In the genomic region with DNA sequence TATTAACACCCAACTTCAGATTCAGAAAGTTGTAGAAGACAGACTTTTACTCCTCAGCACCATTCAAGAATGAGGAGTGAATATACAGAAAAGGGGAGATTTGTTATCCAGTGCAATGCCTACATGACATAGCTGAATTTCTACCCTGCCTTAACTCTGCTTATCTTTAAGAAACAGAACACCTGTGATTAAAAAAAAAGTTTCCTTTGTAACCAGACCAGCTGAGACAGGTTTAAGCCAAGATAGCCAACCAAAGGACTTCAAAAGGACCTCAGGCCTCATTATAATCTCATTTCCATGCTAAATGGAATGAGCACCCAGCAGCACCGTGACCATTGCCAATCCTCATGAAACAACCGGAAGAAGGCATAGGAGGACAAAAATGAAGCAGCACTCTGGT, we compare ENCODE assay signal across 40 cellular contexts.
"Had no signal": no experiment of that assay in that cellular context is flagged by ENCODE, and none has a peak within 500 bp of the region (broad histone marks: within the 10 kb centered on the region; RNA-seq: fewer than 3 reads in every experiment).

No MANE protein-coding gene starts in this region.

- H3K36me3 Mint-ChIP-seq: activated naive CD4-positive, alpha-beta T cell treated with anti-CD3 and anti-CD28 coated beads, Interleukin-2, amount 10 ng/mL, durations not matched to agents 7 days and 5 days; activated naive CD4-positive, alpha-beta T cell treated with anti-CD3 and anti-CD28 coated beads, Interleukin-2, amount 50 U/mL, for 24 hours; activated naive CD8-positive, alpha-beta T cell; activated naive CD8-positive, alpha-beta T cell treated with anti-CD3 and anti-CD28 coated beads for 36 hours; activated naive CD8-positive, alpha-beta T cell treated with anti-CD3 and anti-CD28 coated beads, Interleukin-2, amount 10 ng/mL, durations not matched to agents 7 days and 5 days; brain had no signal

- H3K9me3 ChIP-seq: adrenal gland, ascending aorta had no signal

- H3K4me3 ChIP-seq: adrenal gland, ascending aorta, breast epithelium, cardiac muscle cell had no signal

- H3K27me3 Mint-ChIP-seq: activated naive CD4-positive, alpha-beta T cell treated with anti-CD3 and anti-CD28 coated beads, Interleukin-2, amount 10 ng/mL, durations not matched to agents 7 days and 5 days; activated naive CD4-positive, alpha-beta T cell treated with anti-CD3 and anti-CD28 coated beads, Interleukin-2, amount 50 U/mL, for 24 hours; activated naive CD8-positive, alpha-beta T cell; activated naive CD8-positive, alpha-beta T cell treated with anti-CD3 and anti-CD28 coated beads for 36 hours; activated naive CD8-positive, alpha-beta T cell treated with anti-CD3 and anti-CD28 coated beads, Interleukin-2, amount 10 ng/mL, durations not matched to agents 7 days and 5 days; activated naive CD8-positive, alpha-beta T cell treated with anti-CD3 and anti-CD28 coated beads, Interleukin-2, amount 50 U/mL, for 24 hours; activated T-cell treated with anti-CD3 and anti-CD28 coated beads, Interleukin-2, amount 50 U/mL, for 24 hours; activated T-helper 17 cell treated with anti-CD3 and anti-CD28 coated beads, Interleukin-2, amount 50 U/mL, for 72 hours; central memory CD8-positive, alpha-beta T cell had no signal

- H3K4me1 Mint-ChIP-seq: activated naive CD4-positive, alpha-beta T cell treated with anti-CD3 and anti-CD28 coated beads, Interleukin-2, amount 10 ng/mL, durations not matched to agents 7 days and 5 days; activated naive CD4-positive, alpha-beta T cell treated with anti-CD3 and anti-CD28 coated beads, Interleukin-2, amount 50 U/mL, for 24 hours; activated naive CD8-positive, alpha-beta T cell treated with anti-CD3 and anti-CD28 coated beads for 36 hours; activated naive CD8-positive, alpha-beta T cell treated with anti-CD3 and anti-CD28 coated beads, Interleukin-2, amount 10 ng/mL, durations not matched to agents 7 days and 5 days; activated naive CD8-positive, alpha-beta T cell treated with anti-CD3 and anti-CD28 coated beads, Interleukin-2, amount 50 U/mL, for 24 hours; activated T-helper 17 cell treated with anti-CD3 and anti-CD28 coated beads, Interleukin-2, amount 50 U/mL, for 72 hours; brain; central memory CD8-positive, alpha-beta T cell had no signal

- H3K36me3 ChIP-seq: adrenal gland, ascending aorta, brain microvascular endothelial cell, breast epithelium, cardiac muscle cell had no signal

- FAIRE-seq: astrocyte, bronchial epithelial cell had no signal

- DNase-seq: activated effector memory CD4-positive, alpha-beta T cell treated with anti-CD3 and anti-CD28 coated beads, Interleukin-2, amount 50 U/mL, for 16 hours; activated effector memory CD4-positive, alpha-beta T cell treated with Interleukin-2 at 50 U/mL for 16 hours; activated gamma-delta T cell; activated gamma-delta T cell treated with Interleukin-2 at 50 U/mL for 16 hours; activated naive CD4-positive, alpha-beta T cell; activated naive CD4-positive, alpha-beta T cell treated with anti-CD3 and anti-CD28 coated beads for 36 hours; activated naive CD4-positive, alpha-beta T cell treated with anti-CD3 and anti-CD28 coated beads, Interleukin-2, amount 10 ng/mL, durations not matched to agents 7 days and 5 days; activated naive CD4-positive, alpha-beta T cell treated with anti-CD3 and anti-CD28 coated beads, Interleukin-2, amount 50 U/mL, for 16 hours; activated naive CD4-positive, alpha-beta T cell treated with Interleukin-2 at 50 U/mL for 16 hours; activated naive CD8-positive, alpha-beta T cell treated with anti-CD3 and anti-CD28 coated beads for 36 hours; activated naive CD8-positive, alpha-beta T cell treated with anti-CD3 and anti-CD28 coated beads, Interleukin-2, amount 10 ng/mL, durations not matched to agents 7 days and 5 days; activated naive CD8-positive, alpha-beta T cell treated with anti-CD3 and anti-CD28 coated beads, Interleukin-2, amount 50 U/mL, for 24 hours; activated T-cell treated with anti-CD3 and anti-CD28 coated beads for 4 hours; activated T-cell treated with anti-CD3 and anti-CD28 coated beads, Interleukin-2, amount 50 U/mL, for 1 hour; activated T-cell treated with anti-CD3 and anti-CD28 coated beads, Interleukin-2, amount 50 U/mL, for 24 hours; activated T-cell treated with anti-CD3 and anti-CD28 coated beads, Interleukin-2, amount 50 U/mL, for 4 hours; activated T-cell treated with anti-CD3 and anti-CD28 coated beads, Interleukin-2, amount 50 U/mL, for 48 hours; activated T-cell treated with anti-CD3 and anti-CD28 coated beads, Interleukin-2, amount 50 U/mL, for 72 hours; adrenal gland; amniotic stem cell; amygdala; anterior cingulate cortex; aorta; brain microvascular endothelial cell; caudate nucleus; central memory CD4-positive, alpha-beta T cell; cerebellar nuclear complex had no signal

- H3K4me1 ChIP-seq: adrenal gland, ascending aorta, breast epithelium had no signal

- H3K4me3 Mint-ChIP-seq: activated naive CD4-positive, alpha-beta T cell treated with anti-CD3 and anti-CD28 coated beads for 36 hours; activated naive CD4-positive, alpha-beta T cell treated with anti-CD3 and anti-CD28 coated beads, Interleukin-2, amount 10 ng/mL, durations not matched to agents 7 days and 5 days; activated naive CD4-positive, alpha-beta T cell treated with anti-CD3 and anti-CD28 coated beads, Interleukin-2, amount 50 U/mL, for 24 hours; activated naive CD8-positive, alpha-beta T cell; activated naive CD8-positive, alpha-beta T cell treated with anti-CD3 and anti-CD28 coated beads for 36 hours; activated naive CD8-positive, alpha-beta T cell treated with anti-CD3 and anti-CD28 coated beads, Interleukin-2, amount 10 ng/mL, durations not matched to agents 7 days and 5 days; activated naive CD8-positive, alpha-beta T cell treated with anti-CD3 and anti-CD28 coated beads, Interleukin-2, amount 50 U/mL, for 24 hours; activated T-cell treated with anti-CD3 and anti-CD28 coated beads, Interleukin-2, amount 50 U/mL, for 24 hours; activated T-cell treated with anti-CD3 and anti-CD28 coated beads, Interleukin-2, amount 50 U/mL, for 4 hours; activated T-cell treated with anti-CD3 and anti-CD28 coated beads, Interleukin-2, amount 50 U/mL, for 72 hours; activated T-helper 1 cell treated with anti-CD3 and anti-CD28 coated beads, Interleukin-12 subunit alpha, Interleukin-12 subunit beta, Interleukin-2, Interleukin-4 antibody, amounts not matched to agents 30 ng/mL and 10 ng/mL and 1 ng/mL, durations not matched to agents 14 hours and 24 hours and 36 hours; activated T-helper 17 cell treated with anti-CD3 and anti-CD28 coated beads, Interleukin-2, amount 50 U/mL, for 72 hours; brain; central memory CD8-positive, alpha-beta T cell had no signal

- H3K27me3 ChIP-seq: adrenal gland, ascending aorta, brain microvascular endothelial cell, breast epithelium, cardiac muscle cell had no signal

- H3K27ac ChIP-seq: adrenal gland, ascending aorta, brain microvascular endothelial cell, breast epithelium, cardiac muscle cell had no signal

- H3K9me3 Mint-ChIP-seq: activated naive CD4-positive, alpha-beta T cell treated with anti-CD3 and anti-CD28 coated beads, Interleukin-2, amount 50 U/mL, for 24 hours had no signal

- ATAC-seq: activated naive CD4-positive, alpha-beta T cell treated with anti-CD3 and anti-CD28 coated beads, Interleukin-2, amount 50 U/mL, for 72 hours; activated naive CD8-positive, alpha-beta T cell treated with anti-CD3 and anti-CD28 coated beads, Interleukin-2, amount 50 U/mL, for 24 hours; activated T-cell treated with anti-CD3 and anti-CD28 coated beads, Interleukin-2, amount 50 U/mL, for 4 hours; activated T-cell treated with anti-CD3 and anti-CD28 coated beads, Interleukin-2, amount 50 U/mL, for 72 hours; activated T-helper 17 cell treated with anti-CD3 and anti-CD28 coated beads, Interleukin-2, amount 50 U/mL, for 72 hours had no signal

- H3K27ac Mint-ChIP-seq: activated naive CD4-positive, alpha-beta T cell treated with anti-CD3 and anti-CD28 coated beads for 36 hours; activated naive CD4-positive, alpha-beta T cell treated with anti-CD3 and anti-CD28 coated beads, Interleukin-2, amount 10 ng/mL, durations not matched to agents 7 days and 5 days; activated naive CD4-positive, alpha-beta T cell treated with anti-CD3 and anti-CD28 coated beads, Interleukin-2, amount 50 U/mL, for 24 hours; activated naive CD4-positive, alpha-beta T cell treated with anti-CD3 and anti-CD28 coated beads, Interleukin-2, amount 50 U/mL, for 72 hours; activated naive CD8-positive, alpha-beta T cell; activated naive CD8-positive, alpha-beta T cell treated with anti-CD3 and anti-CD28 coated beads for 36 hours; activated naive CD8-positive, alpha-beta T cell treated with anti-CD3 and anti-CD28 coated beads, Interleukin-2, amount 10 ng/mL, durations not matched to agents 7 days and 5 days; activated naive CD8-positive, alpha-beta T cell treated with anti-CD3 and anti-CD28 coated beads, Interleukin-2, amount 50 U/mL, for 24 hours; activated T-cell treated with anti-CD3 and anti-CD28 coated beads, Interleukin-2, amount 50 U/mL, for 24 hours; activated T-cell treated with anti-CD3 and anti-CD28 coated beads, Interleukin-2, amount 50 U/mL, for 72 hours; activated T-helper 1 cell treated with anti-CD3 and anti-CD28 coated beads, Interleukin-12 subunit alpha, Interleukin-12 subunit beta, Interleukin-2, Interleukin-4 antibody, amounts not matched to agents 30 ng/mL and 10 ng/mL and 1 ng/mL, durations not matched to agents 14 hours and 24 hours and 36 hours; activated T-helper 17 cell treated with anti-CD3 and anti-CD28 coated beads, Interleukin-2, amount 50 U/mL, for 72 hours; activated T-helper 2 cell treated with anti-CD3 and anti-CD28 coated beads, Interferon-gamma antibody, Interleukin-2, Interleukin-4, amounts not matched to agents 10 μg/mL and 5 μg/mL and 100 μg/mL, durations not matched to agents 14 hours and 24 hours and 36 hours; brain had no signal
